Comparison of ENCODE assay signal across 17 cellular contexts in the genomic region with DNA sequence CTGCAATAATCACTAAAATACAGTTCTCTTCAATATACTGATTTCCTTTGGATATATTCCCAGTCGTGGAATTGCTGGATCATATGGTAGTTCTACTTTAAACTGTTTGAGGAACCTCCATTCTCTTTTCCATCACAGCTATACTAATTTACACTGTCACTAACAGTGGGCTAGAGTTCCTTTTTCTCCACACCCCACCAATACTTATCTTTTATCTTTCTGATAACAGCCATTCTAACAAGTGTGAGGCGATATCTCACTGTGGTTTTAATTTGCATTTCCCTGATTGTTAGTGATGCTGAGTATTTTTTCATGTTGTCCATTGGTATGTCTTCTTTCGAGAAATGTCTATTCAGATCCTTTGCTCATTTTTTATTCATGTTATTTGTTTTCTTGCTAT.
A peak's percentile ranks its signal among the peaks of the same experiment; 100 is the strongest.
DNase-seq lines count a peak whose midpoint lies in the region; FAIRE-seq and TF ChIP-seq lines count a peak whose summit lies in the region.
"Had no signal": no experiment of that assay in that cellular context is flagged by ENCODE, and none has a peak within 500 bp of the region (broad histone marks: within the 10 kb centered on the region; RNA-seq: fewer than 3 reads in every experiment).

No MANE protein-coding gene starts in this region.

- no peak for DNase-seq in D721Med (ENCODE audit: insufficient read length, low spot score)
- no peak for DNase-seq in GM19239 (ENCODE audit: insufficient read length, low spot score)
- DNase-seq in glutamatergic neuron = no peak
- DNase-seq in foreskin fibroblast = no peak
- DNase-seq in nephron progenitor cell = no peak
- DNase-seq in SK-N-SH = no peak
- DNase-seq: C1 segment of cervical spinal cord; CD4-positive, alpha-beta memory T cell; COR-L47; DMS 273 treated with DMSO at 0.1 percent for 48 hours; DMS79; EL; GDM1; GOT3 had no signal

- H3K4me1 Mint-ChIP-seq in glutamatergic neuron (ENCODE audit: low read depth, unreplicated experiment) (peaks cover 31% of the 10 kb centered on the region), nephron progenitor cell (peaks cover 18% of the 10 kb centered on the region)

- H3K27me3 Mint-ChIP-seq in glutamatergic neuron (ENCODE audit: unreplicated experiment) (peaks cover 3% of the 10 kb centered on the region), nephron progenitor cell (ENCODE audit: low read depth, poor library complexity) (peaks cover 6% of the 10 kb centered on the region)

- H3K36me3 Mint-ChIP-seq in glutamatergic neuron (ENCODE audit: unreplicated experiment) (no peaks in the 10 kb centered on the region), nephron progenitor cell (ENCODE audit: low read depth) (no peaks in the 10 kb centered on the region)
- H3K36me3 Mint-ChIP-seq: CD4-positive, alpha-beta memory T cell had no signal

- TF ChIP-seq CTCF in D721Med (IDR thresholded peaks at IDR 0.05; ENCODE audit: insufficient read depth, missing control alignments) (no peak), glutamatergic neuron (IDR thresholded peaks at IDR 0.05; ENCODE audit: partially characterized antibody, unreplicated experiment) (no peak), foreskin fibroblast (IDR thresholded peaks at IDR 0.05; ENCODE audit: low read depth, low read length) (no peak), nephron progenitor cell (IDR thresholded peaks at IDR 0.05) (no peak), SK-N-SH (IDR thresholded peaks at IDR 0.05) (no peak)

- POLR2A ChIA-PET in SK-N-SH (lab: Yijun Ruan, JAX) = no interaction called here

- no peak overlapping the region for H3K9ac ChIP-seq in SK-N-SH

- no peak overlapping the region for H2AFZ ChIP-seq in SK-N-SH (ENCODE audit: low read depth)

- no peaks in the 10 kb centered on the region for H3K36me3 ChIP-seq in SK-N-SH (replicated peaks in 1 of 2; ENCODE audit: control insufficient read depth in 1 of 2, insufficient read depth in 2 of 2, low read length in 1 of 2)
- H3K36me3 ChIP-seq: HAP-1 had no signal

- H3K4me3 Mint-ChIP-seq in glutamatergic neuron (ENCODE audit: unreplicated experiment) (no peak overlapping the region), nephron progenitor cell (no peak overlapping the region)
- H3K4me3 Mint-ChIP-seq: CD4-positive, alpha-beta memory T cell had no signal

- FAIRE-seq in D721Med (lab: Jason Lieb, UNC) = peak; percentile 25
- peak; percentile 42 for FAIRE-seq in GM19239 (lab: Jason Lieb, UNC)
- FAIRE-seq: GM12878, H54 had no signal

- no peak overlapping the region for H3K27ac ChIP-seq in SK-N-SH (ENCODE audit: low read depth in 2 of 2, low read length in 1 of 2)

- no peak for TF ChIP-seq RAD21 in SK-N-SH (IDR thresholded peaks at IDR 0.05; ENCODE audit: low read length)

- H3F3A ChIP-seq in SK-N-SH (replicated peaks; ENCODE audit: insufficient read depth) = no peaks in the 10 kb centered on the region

- CTCF ChIA-PET in SK-N-SH (lab: Yijun Ruan, JAX) = interaction anchor here (7.8 kb wide), 1 partner anchor 16 kb away, joined by 45 read pairs; no protein-coding TSS in a partner anchor

- H3K9me2 ChIP-seq in SK-N-SH = no peaks in the 10 kb centered on the region

- H3K27ac Mint-ChIP-seq in glutamatergic neuron (ENCODE audit: unreplicated experiment) = peak overlapping the region; percentile 63
- H3K27ac Mint-ChIP-seq in nephron progenitor cell = no peak overlapping the region
- H3K27ac Mint-ChIP-seq: CD4-positive, alpha-beta memory T cell had no signal

- H3K9me3 Mint-ChIP-seq in glutamatergic neuron (ENCODE audit: unreplicated experiment) = no peaks in the 10 kb centered on the region
- H3K9me3 Mint-ChIP-seq in nephron progenitor cell = no peaks in the 10 kb centered on the region
- H3K9me3 Mint-ChIP-seq: CD4-positive, alpha-beta memory T cell had no signal

- no peak for TF ChIP-seq EP300 in SK-N-SH (IDR thresholded peaks at IDR 0.05; ENCODE audit: borderline replicate concordance in 1 of 2, low read depth in 1 of 2, low read length in 1 of 2)

- no peaks in the 10 kb centered on the region for H3K27me3 ChIP-seq in SK-N-SH (ENCODE audit: insufficient read depth)

- 63% methylated on average over 3 of the region's 3 CpGs for WGBS in SK-N-SH (ENCODE audit: low lambda C conversion rate)

- H3K4me1 ChIP-seq in SK-N-SH (ENCODE audit: control insufficient read depth in 1 of 2, insufficient read depth in 2 of 2, low read depth in 1 of 2, low read length in 1 of 2) = peaks cover 0 to 4% of the 10 kb centered on the region in 2 experiments; a peak in 2 of 4 replicates

- H4K20me1 ChIP-seq in SK-N-SH (ENCODE audit: insufficient read depth) = no peaks in the 10 kb centered on the region

- no peaks in the 10 kb centered on the region for H3K79me2 ChIP-seq in SK-N-SH (ENCODE audit: insufficient read depth)

- no peak overlapping the region for H3K4me3 ChIP-seq in foreskin fibroblast (ENCODE audit: low read depth in 1 of 2, low read length in 2 of 2)
- no peak overlapping the region for H3K4me3 ChIP-seq in SK-N-SH (ENCODE audit: low read depth in 2 of 2, low read length in 1 of 2)
- H3K4me3 ChIP-seq: GM12878, HAP-1 had no signal

- no peaks in the 10 kb centered on the region for H3K9me3 ChIP-seq in SK-N-SH
- H3K9me3 ChIP-seq: HAP-1 had no signal

- no peak overlapping the region for H3K4me2 ChIP-seq in SK-N-SH

TF ChIP-seq in SK-N-SH, 30 proteins besides CTCF, POLR2A, EP300 and RAD21:
- TF ChIP-seq MAX (IDR thresholded peaks at IDR 0.05; ENCODE audit: low read depth) (no peak), TCF12 (IDR thresholded peaks at IDR 0.05) (no peak), SIN3A (IDR thresholded peaks at IDR 0.05; ENCODE audit: borderline replicate concordance, low read depth, low read length) (no peak)
- TF ChIP-seq, protein P1, sequence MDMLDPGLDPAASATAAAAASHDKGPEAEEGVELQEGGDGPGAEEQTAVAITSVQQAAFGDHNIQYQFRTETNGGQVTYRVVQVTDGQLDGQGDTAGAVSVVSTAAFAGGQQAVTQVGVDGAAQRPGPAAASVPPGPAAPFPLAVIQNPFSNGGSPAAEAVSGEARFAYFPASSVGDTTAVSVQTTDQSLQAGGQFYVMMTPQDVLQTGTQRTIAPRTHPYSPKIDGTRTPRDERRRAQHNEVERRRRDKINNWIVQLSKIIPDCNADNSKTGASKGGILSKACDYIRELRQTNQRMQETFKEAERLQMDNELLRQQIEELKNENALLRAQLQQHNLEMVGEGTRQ (IDR thresholded peaks at IDR 0.05; ENCODE audit: borderline replicate concordance, low read depth, low read length) = no peak
